In the genomic region with DNA sequence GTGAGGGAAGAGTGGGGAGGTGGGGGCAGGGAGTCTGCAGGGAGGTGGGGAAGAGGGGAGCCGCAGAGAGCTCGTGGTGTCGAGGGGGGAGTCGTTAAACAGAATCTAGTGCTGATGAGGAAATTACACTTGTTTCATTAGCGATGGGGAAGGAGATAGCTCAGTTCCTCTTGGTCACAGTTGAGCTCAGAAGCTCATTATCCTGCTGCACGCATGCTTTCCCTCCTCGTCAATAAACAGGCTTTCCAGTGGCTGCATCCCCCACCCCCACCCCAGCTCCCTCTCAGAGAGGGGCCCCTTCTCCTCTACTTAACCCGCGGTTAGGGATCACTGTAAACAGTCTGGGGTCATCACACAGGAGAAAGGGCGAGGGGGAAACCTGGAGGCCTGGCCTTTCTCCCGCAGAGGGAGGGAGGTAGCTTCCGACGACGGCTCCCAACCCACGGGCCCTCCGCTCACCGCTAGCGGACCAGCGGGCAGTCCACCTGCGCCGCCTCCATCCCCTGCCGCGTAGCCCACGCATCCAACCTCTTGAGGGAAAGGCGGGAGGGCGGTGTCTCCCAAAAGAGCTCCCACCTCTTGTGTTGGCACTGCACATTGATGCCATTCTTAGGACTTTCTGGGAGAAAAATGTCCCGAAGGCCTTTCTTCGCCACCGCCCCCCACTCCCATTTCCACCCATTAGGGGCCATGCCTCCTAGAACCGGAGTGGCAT, we compare ENCODE assay signal across 11 cellular contexts.
DNase-seq lines count a peak whose midpoint lies in the region; ATAC-seq and TF ChIP-seq lines count a peak whose summit lies in the region.
"Had no signal": no experiment of that assay in that cellular context is flagged by ENCODE, and none has a peak within 500 bp of the region (broad histone marks: within the 10 kb centered on the region; RNA-seq: fewer than 3 reads in every experiment).

No MANE protein-coding gene starts in this region.

- TF ChIP-seq CTCF in cardiac muscle cell (IDR thresholded peaks at IDR 0.05; ENCODE audit: low read depth, low read length) = no peak
- TF ChIP-seq CTCF in heart left ventricle (IDR thresholded peaks at IDR 0.05) = no peak
- TF ChIP-seq CTCF in upper lobe of right lung (IDR thresholded peaks at IDR 0.05) = no peak

- H3K9me3 ChIP-seq in cardiac muscle cell (ENCODE audit: low read depth) (no peaks in the 10 kb centered on the region), heart left ventricle (no peaks in the 10 kb centered on the region), NT2/D1 (ENCODE audit: insufficient read depth, low read length) (no peaks in the 10 kb centered on the region), upper lobe of right lung (no peaks in the 10 kb centered on the region)
- H3K9me3 ChIP-seq: adrenal gland had no signal

- no peak for DNase-seq in cardiac muscle cell (ENCODE audit: low read depth in 1 of 2, low spot score in 1 of 2)
- DNase-seq in heart left ventricle = no peak
- no peak for DNase-seq in NT2/D1 (ENCODE audit: low read depth, low spot score)
- peak; percentile 96 for DNase-seq in left kidney (ENCODE audit: low read depth, low spot score)
- no peak for DNase-seq in upper lobe of right lung
- DNase-seq in NK-92 treated with Interleukin-12 subunit alpha and Interleukin-12 subunit beta, amount 100 ng/mL, for 24 hours (lab: John Stamatoyannopoulos, UW) = no peak
- no peak for DNase-seq in activated effector memory CD4-positive, alpha-beta T cell treated with Interleukin-2 at 50 U/mL for 16 hours
- DNase-seq: NCI-H1092 had no signal

- WGBS in heart left ventricle, 4 donors = 3 to 7% (median 4%) methylated on average over 9 to 30 of the region's 30 CpGs

- H3K9ac ChIP-seq in NT2/D1 (ENCODE audit: insufficient read length, low read depth) = no peak overlapping the region

- intact Hi-C loops in heart left ventricle (cut with DNase I) (no loop called here), upper lobe of right lung (cut with DNase I) (no loop called here)

- H3K27ac ChIP-seq in cardiac muscle cell = no peak overlapping the region
- no peak overlapping the region for H3K27ac ChIP-seq in heart left ventricle
- no peak overlapping the region for H3K27ac ChIP-seq in upper lobe of right lung
- H3K27ac ChIP-seq: adrenal gland had no signal

- H3K4me1 ChIP-seq in cardiac muscle cell (ENCODE audit: low read depth) (no peaks in the 10 kb centered on the region), heart left ventricle (peaks cover 7 to 43% (median 23%) of the 10 kb centered on the region in 12 donors), NT2/D1 (ENCODE audit: insufficient read depth, insufficient read length) (peaks cover 5% of the 10 kb centered on the region), upper lobe of right lung (peaks cover 19% of the 10 kb centered on the region)

- H3K4me3 ChIP-seq in cardiac muscle cell (peak overlapping the region; percentile 37), heart left ventricle (peak overlapping the region in 6 of 12 donors; percentile 12 to 50 (median 42)), NT2/D1 (ENCODE audit: insufficient read length, low read depth) (peak overlapping the region; percentile 36), upper lobe of right lung (peak overlapping the region; percentile 37)

- H3K27me3 ChIP-seq in cardiac muscle cell = peaks cover 100% of the 10 kb centered on the region
- peaks cover 55 to 98% (median 83%) of the 10 kb centered on the region in 9 donors for H3K27me3 ChIP-seq in heart left ventricle
- peaks cover 98% of the 10 kb centered on the region for H3K27me3 ChIP-seq in NT2/D1 (ENCODE audit: insufficient read depth, insufficient read length)
- peaks cover 86% of the 10 kb centered on the region for H3K27me3 ChIP-seq in upper lobe of right lung

- no peaks in the 10 kb centered on the region for H3K36me3 ChIP-seq in cardiac muscle cell
- no peaks in the 10 kb centered on the region for H3K36me3 ChIP-seq in heart left ventricle
- no peaks in the 10 kb centered on the region for H3K36me3 ChIP-seq in NT2/D1 (ENCODE audit: insufficient read depth, insufficient read length, low read length)
- no peaks in the 10 kb centered on the region for H3K36me3 ChIP-seq in upper lobe of right lung
- H3K36me3 ChIP-seq: adrenal gland had no signal

- TF ChIP-seq POLR2A in heart left ventricle (IDR thresholded peaks at IDR 0.05) = no peak

- no peak for ATAC-seq in heart left ventricle
- peak; percentile 2 for ATAC-seq in upper lobe of right lung
- no peak for ATAC-seq in HG03457 (IDR thresholded peaks at IDR 0.05; ENCODE audit: unreplicated experiment)
- ATAC-seq: Right ventricle myocardium inferior had no signal
